ENCODE assay signal across 8 cellular contexts in the genomic region with DNA sequence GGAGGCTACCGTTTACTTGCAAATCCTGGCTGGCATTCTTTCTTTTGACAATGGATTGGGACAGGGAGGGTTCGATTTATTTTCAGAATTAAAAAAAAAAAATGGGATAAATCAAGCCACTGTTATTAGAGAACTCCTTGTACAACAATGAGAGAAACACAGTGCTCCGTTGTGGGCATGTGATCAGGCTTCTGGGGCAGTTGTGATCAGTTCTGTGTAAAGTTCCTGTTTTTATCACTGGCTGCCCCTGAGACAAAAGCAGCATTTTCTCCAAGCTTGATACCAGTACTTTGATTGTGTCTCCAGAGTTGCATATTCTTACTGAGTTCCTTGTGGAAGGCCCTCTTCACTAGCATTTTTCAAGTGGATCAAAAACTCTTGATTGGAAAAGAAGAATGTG. TPM values are rescaled to one million over a fixed set of nuclear protein-coding genes. Genes with fewer than 3 reads are reported as not detected.
DNase-seq lines count a peak whose midpoint lies in the region; ATAC-seq and TF ChIP-seq lines count a peak whose summit lies in the region.

No MANE protein-coding gene starts in this region.

- H3K9me3 Mint-ChIP-seq in WTC11: peaks cover 2% of the 10 kb centered on the region

- TF ChIP-seq CTCF in A673 (conservative IDR thresholded peaks at IDR 0.05; ENCODE audit: low read depth, low read length): no peak
- no peak for TF ChIP-seq CTCF in WTC11 (IDR thresholded peaks at IDR 0.05)
- TF ChIP-seq CTCF in gastroesophageal sphincter (IDR thresholded peaks at IDR 0.05): no peak

- intact Hi-C loops in A673 (cut with micrococcal nuclease; ENCODE audit: unreplicated experiment): loop anchor here (1.0 to 10.0 kb wide), 3 partner anchors 131 to 519 kb away; partner anchors contain the start of gene SLC11A2

- H3K4me3 ChIP-seq in A673 (ENCODE audit: low read depth, low read length, poor library complexity, severe bottlenecking) (peak overlapping the region; percentile 74), H7 (ENCODE audit: insufficient read depth, low read depth, low read length) (peak overlapping the region; percentile 85), gastroesophageal sphincter (peak overlapping the region; percentile 73 to 84)

- no peak for TF ChIP-seq POLR2A in gastroesophageal sphincter (IDR thresholded peaks at IDR 0.05)

- H3K4me1 Mint-ChIP-seq in WTC11: peaks cover 31% of the 10 kb centered on the region

- POLR2A ChIA-PET in A673 (lab: Charles Lee; ENCODE audit: low non-redundant PET): no interaction called here
- POLR2A ChIA-PET in WTC11 (lab: Charles Lee): interaction anchor here (0.6 to 1.1 kb wide), 2 partner anchors 93 to 138 kb away, joined by 3 read pairs; no protein-coding TSS in a partner anchor

- no peak for TF ChIP-seq EP300 in gastroesophageal sphincter (IDR thresholded peaks at IDR 0.05)

- H3K4me1 ChIP-seq in A673 (ENCODE audit: insufficient read depth, low read length, poor library complexity, severe bottlenecking) (peaks cover 39% of the 10 kb centered on the region), gastroesophageal sphincter (peaks cover 0 to 56% (median 6%) of the 10 kb centered on the region in 3 donors)

- H3K36me3 ChIP-seq in A673 (ENCODE audit: insufficient read depth, low read length, poor library complexity, severe bottlenecking): no peaks in the 10 kb centered on the region
- H3K36me3 ChIP-seq in H7 (replicated peaks; ENCODE audit: control insufficient read depth, insufficient read depth, low read length): no peaks in the 10 kb centered on the region; the same call in 1 of the 2 replicates
- H3K36me3 ChIP-seq in gastroesophageal sphincter: no peaks in the 10 kb centered on the region

- H3K4me3 Mint-ChIP-seq in WTC11: peak overlapping the region; percentile 88

- peak; percentile 21 for DNase-seq in A673 (ENCODE audit: low spot score)
- DNase-seq in H7: no peak
- no peak for DNase-seq in WTC11 (ENCODE audit: low spot score)
- DNase-seq in occipital lobe (lab: John Stamatoyannopoulos, UW): peak; percentile 63
- no peak for DNase-seq in SW 1271 (lab: John Stamatoyannopoulos, UW)
- DNase-seq in dedifferentiated amniotic fluid mesenchymal stem cell (ENCODE audit: extremely low spot score): no peak

- H3K27me3 Mint-ChIP-seq in WTC11 (ENCODE audit: low read depth): no peaks in the 10 kb centered on the region

- CTCF ChIA-PET in A673 (lab: Charles Lee): interaction anchor here (1.5 kb wide), 1 partner anchor 158 kb away, joined by 7 read pairs; no protein-coding TSS in a partner anchor
- CTCF ChIA-PET in WTC11 (lab: Charles Lee): interaction anchor here (1.4 to 2.7 kb wide), 5 partner anchors 33 to 259 kb away, joined by 6 to 41 read pairs (median 20); no protein-coding TSS in a partner anchor

- H3K27ac ChIP-seq in A673 (ENCODE audit: low read depth, low read length, poor library complexity, severe bottlenecking) (peak overlapping the region; percentile 93), gastroesophageal sphincter (peak overlapping the region; percentile 79 to 97 (median 93))

- no peaks in the 10 kb centered on the region for H3K9me3 ChIP-seq in A673 (ENCODE audit: low read depth, low read length, poor library complexity, severe bottlenecking)
- no peaks in the 10 kb centered on the region for H3K9me3 ChIP-seq in gastroesophageal sphincter

- no peak for ATAC-seq in WTC11
- ATAC-seq in gastroesophageal sphincter: no peak
- no peak for ATAC-seq in GM21360 (IDR thresholded peaks at IDR 0.05; ENCODE audit: unreplicated experiment)

- no peak overlapping the region for H3K27ac Mint-ChIP-seq in WTC11

- BruUV-seq in A673 (replicated peaks; lab: Mats Ljungman, UMichigan): no TSS peak

- H3K27me3 ChIP-seq in A673 (replicated peaks; ENCODE audit: insufficient read depth, low read depth, low read length, poor library complexity) (no peaks in the 10 kb centered on the region), H7 (ENCODE audit: control insufficient read depth, insufficient read depth, low read length) (no peaks in the 10 kb centered on the region), gastroesophageal sphincter (no peaks in the 10 kb centered on the region)

- H3K36me3 Mint-ChIP-seq in WTC11: peaks cover 1% of the 10 kb centered on the region; the same call in 1 of the 2 replicates

- 0% methylated on average over 2 of the region's 3 CpGs for WGBS in gastroesophageal sphincter (ENCODE audit: low coverage in 1 of 2), 2 donors

TF ChIP-seq in WTC11, 78 proteins besides CTCF, POLR2A, EP300 and RAD21:
- TF ChIP-seq CREM (CRISPR knock-in tag; IDR thresholded peaks at IDR 0.05) (no peak), FOXP1 (CRISPR knock-in tag; IDR thresholded peaks at IDR 0.05; ENCODE audit: borderline replicate concordance) (no peak), GABPB1 (CRISPR knock-in tag; IDR thresholded peaks at IDR 0.05) (no peak), TEAD1 (CRISPR knock-in tag; IDR thresholded peaks at IDR 0.05) (no peak), IRF2 (CRISPR knock-in tag; IDR thresholded peaks at IDR 0.05; ENCODE audit: borderline replicate concordance, low read depth) (no peak), EMX1 (CRISPR knock-in tag; IDR thresholded peaks at IDR 0.05) (no peak), MXD4 (CRISPR knock-in tag; IDR thresholded peaks at IDR 0.05; ENCODE audit: borderline replicate concordance) (no peak), SMAD4 (CRISPR knock-in tag; IDR thresholded peaks at IDR 0.05) (no peak), ZNF138 (CRISPR knock-in tag; conservative IDR thresholded peaks at IDR 0.05) (no peak), FOXK1 (CRISPR knock-in tag; IDR thresholded peaks at IDR 0.05) (no peak), ZNF121 (CRISPR knock-in tag; IDR thresholded peaks at IDR 0.05) (no peak), ZNF232 (CRISPR knock-in tag; IDR thresholded peaks at IDR 0.05) (no peak), E2F1 (CRISPR knock-in tag; IDR thresholded peaks at IDR 0.05) (no peak), TEAD4 (CRISPR knock-in tag; IDR thresholded peaks at IDR 0.05) (no peak)
- TF ChIP-seq, protein P1, sequence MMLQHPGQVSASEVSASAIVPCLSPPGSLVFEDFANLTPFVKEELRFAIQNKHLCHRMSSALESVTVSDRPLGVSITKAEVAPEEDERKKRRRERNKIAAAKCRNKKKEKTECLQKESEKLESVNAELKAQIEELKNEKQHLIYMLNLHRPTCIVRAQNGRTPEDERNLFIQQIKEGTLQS (CRISPR knock-in tag; conservative IDR thresholded peaks at IDR 0.05): no peak
- TF ChIP-seq, protein P2, sequence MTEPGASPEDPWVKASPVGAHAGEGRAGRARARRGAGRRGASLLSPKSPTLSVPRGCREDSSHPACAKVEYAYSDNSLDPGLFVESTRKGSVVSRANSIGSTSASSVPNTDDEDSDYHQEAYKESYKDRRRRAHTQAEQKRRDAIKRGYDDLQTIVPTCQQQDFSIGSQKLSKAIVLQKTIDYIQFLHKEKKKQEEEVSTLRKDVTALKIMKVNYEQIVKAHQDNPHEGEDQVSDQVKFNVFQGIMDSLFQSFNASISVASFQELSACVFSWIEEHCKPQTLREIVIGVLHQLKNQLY (CRISPR knock-in tag; IDR thresholded peaks at IDR 0.05): no peak
- TF ChIP-seq, protein P3, sequence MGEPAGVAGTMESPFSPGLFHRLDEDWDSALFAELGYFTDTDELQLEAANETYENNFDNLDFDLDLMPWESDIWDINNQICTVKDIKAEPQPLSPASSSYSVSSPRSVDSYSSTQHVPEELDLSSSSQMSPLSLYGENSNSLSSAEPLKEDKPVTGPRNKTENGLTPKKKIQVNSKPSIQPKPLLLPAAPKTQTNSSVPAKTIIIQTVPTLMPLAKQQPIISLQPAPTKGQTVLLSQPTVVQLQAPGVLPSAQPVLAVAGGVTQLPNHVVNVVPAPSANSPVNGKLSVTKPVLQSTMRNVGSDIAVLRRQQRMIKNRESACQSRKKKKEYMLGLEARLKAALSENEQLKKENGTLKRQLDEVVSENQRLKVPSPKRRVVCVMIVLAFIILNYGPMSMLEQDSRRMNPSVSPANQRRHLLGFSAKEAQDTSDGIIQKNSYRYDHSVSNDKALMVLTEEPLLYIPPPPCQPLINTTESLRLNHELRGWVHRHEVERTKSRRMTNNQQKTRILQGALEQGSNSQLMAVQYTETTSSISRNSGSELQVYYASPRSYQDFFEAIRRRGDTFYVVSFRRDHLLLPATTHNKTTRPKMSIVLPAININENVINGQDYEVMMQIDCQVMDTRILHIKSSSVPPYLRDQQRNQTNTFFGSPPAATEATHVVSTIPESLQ (CRISPR knock-in tag; IDR thresholded peaks at IDR 0.05): no peak

RNA-seq across cellular contexts. Expression of gene DIP2B, which starts 1.2 kb away (rescaled TPM):
- total RNA-seq in A673 (2021) (37.2 and 40.5 TPM in 2 replicates), WTC11 (2021) (20.6 to 26.1 TPM (median 22.0 TPM) in 3 replicates), gastroesophageal sphincter (10 to 100 TPM; 19.8 to 25.9 (median 23.8) TPM), occipital lobe (60.0 TPM)
- 13.7 and 17.6 TPM in 2 replicates for total RNA-seq in H7 (2014; rRNA removed; shearing (Covaris generic))

Comparison
In these comparisons a context has a peak if more than half of its experiments do, and no peak if none do; other contexts are left out.
1. DNase-seq: peak in A673 (single experiment) and occipital lobe (single experiment); none in H7 (single experiment), WTC11 (single experiment), SW 1271 (0 of 2) and dedifferentiated amniotic fluid mesenchymal stem cell (single experiment).
2. Peak in every context shown above with its lines, with median percentiles within 50 percentile points of each other: H3K4me3 ChIP-seq.